In genomic region chr5:147854894-147855773, GRCh38 we compare ENCODE assay signal across 26 cellular contexts. TPM values are rescaled to one million over a fixed set of nuclear protein-coding genes. Genes with fewer than 3 reads are reported as not detected.
"Had no signal": no experiment of that assay in that cellular context is flagged by ENCODE, and none has a peak within 500 bp of the region (broad histone marks: within the 10 kb centered on the region; RNA-seq: fewer than 3 reads in every experiment).

No MANE protein-coding gene starts in this region.

- DNase-seq: IMR-90, Karpas-422, KG1, MG63, NCI-H1092, NCI-H1105 treated with DMSO at 0.1 percent for 48 hours, NCI-H1417 treated with DMSO at 0.1 percent for 48 hours, NCI-H146, NCI-H1694 treated with DMSO at 0.1 percent for 48 hours, NCI-H1930, NCI-H2081, NCI-H2107, NCI-H2227 treated with DMSO at 0.1 percent for 48 hours, NCI-H524, NCI-H69, NCI-H774, SHP77, T-helper 1 cell had no signal

- ATAC-seq: HepG2, Panc1, SK-N-SH treated with all-trans-retinoic acid at 6 μM for 48 hours had no signal

RNA-seq across cellular contexts. Expression of gene SCGB3A2, which starts 23.4 kb away (rescaled TPM):
- total RNA-seq: HepG2, HT1080, IMR-90, NCI-H460, OCI-LY7, SK-MEL-5 had no signal

RNA-seq across cellular contexts. Expression of gene SPINK1, which starts 23.7 kb away (rescaled TPM):
- total RNA-seq: HT1080, IMR-90, NCI-H460, OCI-LY7, PC-3 had no signal

RNA-seq across cellular contexts. Expression of gene C5orf46, which starts 51.2 kb away (rescaled TPM):
- total RNA-seq: HepG2, IMR-90, NCI-H460, OCI-LY7, SK-MEL-5 had no signal
